In genomic region chr7:124712017-124712416, GRCh38 we compare ENCODE assay signal across 20 cellular contexts. TPM values are rescaled to one million over a fixed set of nuclear protein-coding genes. Genes with fewer than 3 reads are reported as not detected.
"Had no signal": no experiment of that assay in that cellular context is flagged by ENCODE, and none has a peak within 500 bp of the region (broad histone marks: within the 10 kb centered on the region; RNA-seq: fewer than 3 reads in every experiment).

No MANE protein-coding gene starts in this region.

- H3K4me3 Mint-ChIP-seq: activated CD4-positive, alpha-beta T cell treated with anti-CD3 and anti-CD28 coated beads for 36 hours; activated naive CD8-positive, alpha-beta T cell treated with anti-CD3 and anti-CD28 coated beads for 36 hours; activated T-helper 1 cell treated with anti-CD3 and anti-CD28 coated beads, Interleukin-12 subunit alpha, Interleukin-12 subunit beta, Interleukin-2, Interleukin-4 antibody, amounts not matched to agents 30 ng/mL and 10 ng/mL and 1 ng/mL, durations not matched to agents 14 hours and 24 hours and 36 hours; natural killer cell treated with Interleukin-12 subunit alpha and Interleukin-12 subunit beta and Interleukin-15 and Interleukin-18, amount 100 ng/mL, for 72 hours; stimulated activated naive B cell treated with anti-CD40 and anti-IgM and Interleukin-4, amounts not matched to agents 10 μg/mL and 1 μg/mL and 100 μg/mL, for 72 hours had no signal

- H3K4me1 ChIP-seq: body of pancreas, colonic mucosa, gastroesophageal sphincter, heart right ventricle, lower lobe of right lung, upper lobe of left lung had no signal

- H3K27ac Mint-ChIP-seq: activated CD4-positive, alpha-beta T cell treated with anti-CD3 and anti-CD28 coated beads for 36 hours; activated naive CD8-positive, alpha-beta T cell treated with anti-CD3 and anti-CD28 coated beads for 36 hours; activated T-helper 1 cell treated with anti-CD3 and anti-CD28 coated beads, Interleukin-12 subunit alpha, Interleukin-12 subunit beta, Interleukin-2, Interleukin-4 antibody, amounts not matched to agents 30 ng/mL and 10 ng/mL and 1 ng/mL, durations not matched to agents 14 hours and 24 hours and 36 hours; natural killer cell treated with Interleukin-12 subunit alpha and Interleukin-12 subunit beta and Interleukin-15 and Interleukin-18, amount 100 ng/mL, for 72 hours; stimulated activated naive B cell treated with anti-CD40 and anti-IgM and Interleukin-4, amounts not matched to agents 10 μg/mL and 1 μg/mL and 100 μg/mL, for 72 hours had no signal

- H3K27me3 Mint-ChIP-seq: activated CD4-positive, alpha-beta T cell treated with anti-CD3 and anti-CD28 coated beads for 36 hours; activated naive CD8-positive, alpha-beta T cell treated with anti-CD3 and anti-CD28 coated beads for 36 hours; natural killer cell treated with Interleukin-12 subunit alpha and Interleukin-12 subunit beta and Interleukin-15 and Interleukin-18, amount 100 ng/mL, for 72 hours; stimulated activated naive B cell treated with anti-CD40 and anti-IgM and Interleukin-4, amounts not matched to agents 10 μg/mL and 1 μg/mL and 100 μg/mL, for 72 hours had no signal

- H3K4me3 ChIP-seq: body of pancreas, colonic mucosa, gastroesophageal sphincter, heart right ventricle, lower lobe of right lung, thoracic aorta, upper lobe of left lung had no signal

- H3K4me1 Mint-ChIP-seq: activated CD4-positive, alpha-beta T cell treated with anti-CD3 and anti-CD28 coated beads for 36 hours; activated naive CD8-positive, alpha-beta T cell treated with anti-CD3 and anti-CD28 coated beads for 36 hours; stimulated activated naive B cell treated with anti-CD40 and anti-IgM and Interleukin-4, amounts not matched to agents 10 μg/mL and 1 μg/mL and 100 μg/mL, for 72 hours had no signal

- H3K27me3 ChIP-seq: body of pancreas, colonic mucosa, gastroesophageal sphincter, heart right ventricle, neutrophil, upper lobe of left lung had no signal

- H3K27ac ChIP-seq: body of pancreas, colonic mucosa, gastroesophageal sphincter, heart right ventricle, lower lobe of right lung, neutrophil, upper lobe of left lung, WERI-Rb-1 had no signal

- H3K36me3 Mint-ChIP-seq: activated naive CD8-positive, alpha-beta T cell treated with anti-CD3 and anti-CD28 coated beads for 36 hours; stimulated activated naive B cell treated with anti-CD40 and anti-IgM and Interleukin-4, amounts not matched to agents 10 μg/mL and 1 μg/mL and 100 μg/mL, for 72 hours had no signal

- DNase-seq: activated CD4-positive, alpha-beta T cell treated with anti-CD3 and anti-CD28 coated beads for 36 hours; activated CD4-positive, alpha-beta T cell treated with anti-CD3 and anti-CD28 coated beads, Interleukin-2, amount 50 U/mL, for 48 hours; activated gamma-delta T cell treated with Interleukin-2 at 50 U/mL for 16 hours; activated naive CD8-positive, alpha-beta T cell treated with anti-CD3 and anti-CD28 coated beads for 36 hours; activated T-cell treated with anti-CD3 and anti-CD28 coated beads for 4 hours; amygdala; body of pancreas; caudate nucleus; colonic mucosa; heart right ventricle; lower lobe of right lung; stimulated activated naive B cell treated with anti-CD40 and anti-IgM and Interleukin-4, amounts not matched to agents 10 μg/mL and 1 μg/mL and 100 μg/mL, for 72 hours; upper lobe of left lung; WERI-Rb-1 had no signal

- H3K36me3 ChIP-seq: colonic mucosa, gastroesophageal sphincter, heart right ventricle, lower lobe of right lung, neutrophil, thoracic aorta, upper lobe of left lung, WERI-Rb-1 had no signal

- H3K9me3 ChIP-seq: body of pancreas, colonic mucosa had no signal

- ATAC-seq: activated CD4-positive, alpha-beta T cell treated with anti-CD3 and anti-CD28 coated beads for 36 hours; body of pancreas; gastroesophageal sphincter; heart right ventricle; lower lobe of right lung; natural killer cell treated with Interleukin-12 subunit alpha and Interleukin-12 subunit beta and Interleukin-15 and Interleukin-18, amount 100 ng/mL, for 72 hours; stimulated activated naive B cell treated with anti-CD40 and anti-IgM and Interleukin-4, amounts not matched to agents 10 μg/mL and 1 μg/mL and 100 μg/mL, for 72 hours had no signal

RNA-seq across cellular contexts. Expression of gene GPR37, which starts 53.6 kb away (rescaled TPM):
- total RNA-seq: activated CD4-positive, alpha-beta T cell treated with anti-CD3 and anti-CD28 coated beads for 36 hours; activated naive CD8-positive, alpha-beta T cell treated with anti-CD3 and anti-CD28 coated beads for 36 hours; activated T-helper 1 cell treated with anti-CD3 and anti-CD28 coated beads, Interleukin-12 subunit alpha, Interleukin-12 subunit beta, Interleukin-2, Interleukin-4 antibody, amounts not matched to agents 30 ng/mL and 10 ng/mL and 1 ng/mL, durations not matched to agents 14 hours and 24 hours and 36 hours; natural killer cell treated with Interleukin-12 subunit alpha and Interleukin-12 subunit beta and Interleukin-15 and Interleukin-18, amount 100 ng/mL, for 72 hours; T-helper 2 cell treated with Interferon-gamma antibody and Interleukin-4, amounts not matched to agents 100 ng/mL and 5 ng/mL, for 36 hours had no signal
